In genomic region chr16:28035866-28036393, GRCh38 we compare ENCODE assay signal across 28 cellular contexts. TPM values are rescaled to one million over a fixed set of nuclear protein-coding genes. Genes with fewer than 3 reads are reported as not detected.
"Had no signal": no experiment of that assay in that cellular context is flagged by ENCODE, and none has a peak within 500 bp of the region (broad histone marks: within the 10 kb centered on the region; RNA-seq: fewer than 3 reads in every experiment).

No MANE protein-coding gene starts in this region.

- H3K4me3 ChIP-seq: left lung, lower lobe of right lung, neural progenitor cell, ovary, prostate gland, smooth muscle cell, stomach, testis, thyroid gland, transverse colon, upper lobe of left lung, vagina had no signal

- H3K36me3 ChIP-seq: left lung, lower lobe of right lung, neural progenitor cell, ovary, prostate gland, stomach, thyroid gland, transverse colon, upper lobe of left lung, vagina had no signal

- ATAC-seq: left colon; left lung; lower lobe of right lung; naive thymus-derived CD8-positive, alpha-beta T cell; stimulated activated naive B cell treated with anti-CD40 and anti-IgM and Interleukin-4, amounts not matched to agents 10 μg/mL and 1 μg/mL and 100 μg/mL, for 72 hours; stimulated activated naive CD8-positive, alpha-beta T cell treated with anti-CD3 and anti-CD28 coated beads, Interleukin-15, Interleukin-2, amounts not matched to agents 100 U/mL and 50 U/mL, for 24 hours had no signal

- H3K9me3 ChIP-seq: left lung, lower lobe of right lung, ovary, prostate gland, stomach, testis, thyroid gland, transverse colon, upper lobe of left lung, vagina had no signal

- DNase-seq: hypothalamus; immature natural killer cell; kidney; left colon; left lung; lower lobe of right lung; mammary epithelial cell; mesenchymal stem cell; naive thymus-derived CD8-positive, alpha-beta T cell; ovary; retina; stimulated activated CD4-positive, alpha-beta T cell treated with anti-CD3 and anti-CD28 coated beads, Interleukin-2, amount 100 ng/mL, for 24 hours; stimulated activated CD4-positive, alpha-beta T cell treated with anti-CD3 and anti-CD28 coated beads, Interleukin-4, amount 100 ng/mL, for 1 hour; stimulated activated naive B cell treated with anti-CD40 and anti-IgM and Interleukin-4, amounts not matched to agents 10 μg/mL and 1 μg/mL and 100 μg/mL, for 72 hours; stimulated activated naive CD8-positive, alpha-beta T cell treated with anti-CD3 and anti-CD28 coated beads, Interleukin-15, Interleukin-2, amounts not matched to agents 100 U/mL and 50 U/mL, for 24 hours; stomach; testis; thyroid gland; transverse colon; upper lobe of left lung had no signal

- H3K9ac ChIP-seq: neural progenitor cell had no signal

- H3K4me2 ChIP-seq: neural progenitor cell, smooth muscle cell had no signal

- FAIRE-seq: islet of Langerhans, kidney had no signal

- H3K4me1 ChIP-seq: left lung, lower lobe of right lung, neural progenitor cell, prostate gland, stomach, testis, thyroid gland, transverse colon, upper lobe of left lung, vagina had no signal

- H3K27me3 ChIP-seq: ovary, testis, thyroid gland, transverse colon, upper lobe of left lung, vagina had no signal

- H3K27ac ChIP-seq: left lung, lower lobe of right lung, neural progenitor cell, ovary, prostate gland, stomach, testis, thyroid gland, transverse colon, upper lobe of left lung, vagina had no signal

RNA-seq across cellular contexts. Expression of gene GSG1L, which starts 27.6 kb away (rescaled TPM):
- total RNA-seq: kidney; liver; mammary epithelial cell; mucosa of gallbladder; naive thymus-derived CD8-positive, alpha-beta T cell; omental fat pad; stomach; thyroid gland; transverse colon; vagina had no signal
- polyA plus RNA-seq: immature natural killer cell; liver; mammary epithelial cell; naive thymus-derived CD8-positive, alpha-beta T cell; smooth muscle cell had no signal
